8 cellular contexts compared by ENCODE assay signal in genomic region chr10:77925410-77925794, GRCh38. TPM values are rescaled to one million over a fixed set of nuclear protein-coding genes. Genes with fewer than 3 reads are reported as not detected.
DNase-seq lines count a peak whose midpoint lies in the region; ATAC-seq and TF ChIP-seq lines count a peak whose summit lies in the region.

No MANE protein-coding gene starts in this region.

- intact Hi-C loops in lower leg skin (cut with DNase I; ENCODE audit: low total_unique reads) = loop anchor here (10.0 kb wide), 1 partner anchor 1421 kb away; no protein-coding TSS in a partner anchor

- no peak overlapping the region for H3K27ac ChIP-seq in thymus (ENCODE audit: low read depth)

- H3K4me3 ChIP-seq in MG63 = peak overlapping the region; percentile 80
- peak overlapping the region; percentile 79 for H3K4me3 ChIP-seq in lower leg skin (ENCODE audit: low read depth, poor library complexity, severe bottlenecking)
- H3K4me3 ChIP-seq in thymus (ENCODE audit: low read length) = peak overlapping the region; percentile 72

- no peaks in the 10 kb centered on the region for H3K36me3 ChIP-seq in MG63
- no peaks in the 10 kb centered on the region for H3K36me3 ChIP-seq in thymus (ENCODE audit: control insufficient read depth, insufficient read depth)

- no peak for TF ChIP-seq CTCF in lower leg skin (IDR thresholded peaks at IDR 0.05)

- H3K27me3 ChIP-seq in MG63 (no peaks in the 10 kb centered on the region), thymus (ENCODE audit: control insufficient read depth, insufficient read depth) (peaks cover 35% of the 10 kb centered on the region)

- no peaks in the 10 kb centered on the region for H3K4me1 ChIP-seq in thymus (ENCODE audit: control insufficient read depth, insufficient read depth, low read length)

- ATAC-seq in HG02870 (IDR thresholded peaks at IDR 0.05; ENCODE audit: unreplicated experiment) = no peak

- WGBS in lower leg skin, 2 donors = 6 to 14% methylated on average over 6 to 7 of the region's 7 CpGs
- 38% methylated on average over 7 of the region's 7 CpGs for WGBS in thymus

- no peak for TF ChIP-seq POLR2A in lower leg skin (IDR thresholded peaks at IDR 0.05)

- H3K9me3 ChIP-seq in MG63 = no peaks in the 10 kb centered on the region
- H3K9me3 ChIP-seq in thymus (ENCODE audit: control insufficient read depth) = no peaks in the 10 kb centered on the region

- peak; percentile 15 for DNase-seq in COLO668 (lab: John Stamatoyannopoulos, UW; ENCODE audit: unreplicated experiment)
- peak; percentile 32 for DNase-seq in MG63
- peak; percentile 31 for DNase-seq in dedifferentiated amniotic fluid mesenchymal stem cell (ENCODE audit: extremely low spot score)
- no peak for DNase-seq in lower leg skin (ENCODE audit: low spot score in 2 of 2)
- DNase-seq in GM19238 (ENCODE audit: insufficient read length, low spot score) = no peak
- no peak for DNase-seq in ecto neural progenitor cell (ENCODE audit: low spot score)

RNA-seq across cellular contexts. Expression of gene DLG5, which starts 1.2 kb away (rescaled TPM):
- 22.6 and 33.8 TPM in 2 replicates for total RNA-seq in MG63 (2014; rRNA removed; shearing (Covaris generic); ENCODE audit: low replicate concordance)
- 100 to 1,000 TPM in 3 of 4 donors, 10 to 100 TPM in 1; 91.9 to 165 (median 103) TPM for total RNA-seq in lower leg skin
- 25.8 TPM for polyA plus RNA-seq in thymus

Comparison
In these comparisons a context has a peak if more than half of its experiments do, and no peak if none do; other contexts are left out.
1. DNase-seq: peak in COLO668 (single experiment), MG63 (single experiment) and dedifferentiated amniotic fluid mesenchymal stem cell (single experiment); none in lower leg skin (0 of 2), GM19238 (single experiment) and ecto neural progenitor cell (single experiment).
2. Peak in every context shown above with its lines, with median percentiles within 50 percentile points of each other: H3K4me3 ChIP-seq.